21 cellular contexts compared by ENCODE assay signal in genomic region chr5:80208337-80208736, GRCh38. TPM values are rescaled to one million over a fixed set of nuclear protein-coding genes. Genes with fewer than 3 reads are reported as not detected.
DNase-seq lines count a peak whose midpoint lies in the region; ATAC-seq, FAIRE-seq and TF ChIP-seq lines count a peak whose summit lies in the region.
"Had no signal": no experiment of that assay in that cellular context is flagged by ENCODE, and none has a peak within 500 bp of the region (broad histone marks: within the 10 kb centered on the region; RNA-seq: fewer than 3 reads in every experiment).

No MANE protein-coding gene starts in this region.

- no peaks in the 10 kb centered on the region for H3K9me3 Mint-ChIP-seq in activated T-cell treated with anti-CD3 and anti-CD28 coated beads, Interleukin-2, amount 50 U/mL, for 24 hours
- no peaks in the 10 kb centered on the region for H3K9me3 Mint-ChIP-seq in activated T-cell treated with anti-CD3 and anti-CD28 coated beads, Interleukin-2, amount 50 U/mL, for 4 hours
- H3K9me3 Mint-ChIP-seq in endothelial cell (ENCODE audit: unreplicated experiment): no peaks in the 10 kb centered on the region

- intact Hi-C loops in kidney (cut with DNase I): no loop called here

- H3K27ac ChIP-seq in SU-DHL-6 (ENCODE audit: low read depth, low read length) (peak overlapping the region; percentile 21; the same call in 1 of the 2 replicates), kidney (ENCODE audit: low read depth in 2 of 2, low read length in 2 of 2) (no peak overlapping the region)
- H3K27ac ChIP-seq: A549, BLaER1, WERI-Rb-1 had no signal

- H3K4me3 Mint-ChIP-seq in activated T-cell treated with anti-CD3 and anti-CD28 coated beads, Interleukin-2, amount 50 U/mL, for 24 hours: no peak overlapping the region
- H3K4me3 Mint-ChIP-seq in activated T-cell treated with anti-CD3 and anti-CD28 coated beads, Interleukin-2, amount 50 U/mL, for 4 hours: no peak overlapping the region
- peak overlapping the region; percentile 50 for H3K4me3 Mint-ChIP-seq in endothelial cell (ENCODE audit: unreplicated experiment)

- peaks cover 91% of the 10 kb centered on the region for H3K4me1 Mint-ChIP-seq in activated T-cell treated with anti-CD3 and anti-CD28 coated beads, Interleukin-2, amount 50 U/mL, for 24 hours (ENCODE audit: low read depth)
- H3K4me1 Mint-ChIP-seq in activated T-cell treated with anti-CD3 and anti-CD28 coated beads, Interleukin-2, amount 50 U/mL, for 4 hours (ENCODE audit: low read depth): peaks cover 94% of the 10 kb centered on the region
- H3K4me1 Mint-ChIP-seq in endothelial cell (ENCODE audit: unreplicated experiment): peaks cover 51% of the 10 kb centered on the region

- FAIRE-seq in kidney (lab: Jason Lieb, UNC): no peak
- FAIRE-seq: A549, endothelial cell of umbilical vein, H54, K562 had no signal

- H3K9ac ChIP-seq in SU-DHL-6 (ENCODE audit: low read length) (no peak overlapping the region), kidney (ENCODE audit: low read length in 2 of 2) (no peak overlapping the region)
- H3K9ac ChIP-seq: BLaER1 had no signal

- H3K79me2 ChIP-seq in SU-DHL-6 (ENCODE audit: insufficient read depth, low read length): peaks cover 100% of the 10 kb centered on the region

- H3K9me3 ChIP-seq in SU-DHL-6 (ENCODE audit: insufficient read depth, low read length) (no peaks in the 10 kb centered on the region), kidney (ENCODE audit: control insufficient read depth in 1 of 2, low read length in 2 of 2) (no peaks in the 10 kb centered on the region)
- H3K9me3 ChIP-seq: A549 had no signal

- H2AFZ ChIP-seq in SU-DHL-6 (ENCODE audit: low read depth, low read length, severe bottlenecking): no peak overlapping the region

- peaks cover 34% of the 10 kb centered on the region for H3K36me3 Mint-ChIP-seq in activated T-cell treated with anti-CD3 and anti-CD28 coated beads, Interleukin-2, amount 50 U/mL, for 24 hours (ENCODE audit: low read depth)
- peaks cover 15% of the 10 kb centered on the region for H3K36me3 Mint-ChIP-seq in activated T-cell treated with anti-CD3 and anti-CD28 coated beads, Interleukin-2, amount 50 U/mL, for 4 hours (ENCODE audit: insufficient read depth)
- peaks cover 18% of the 10 kb centered on the region for H3K36me3 Mint-ChIP-seq in endothelial cell (ENCODE audit: low read depth, unreplicated experiment)

- ATAC-seq in activated T-cell treated with anti-CD3 and anti-CD28 coated beads, Interleukin-2, amount 50 U/mL, for 4 hours: no peak
- ATAC-seq: A549, heart left ventricle, K562, left ventricle myocardium superior, right cardiac atrium had no signal

- H3F3A ChIP-seq in SU-DHL-6 (ENCODE audit: insufficient read depth): peaks cover 12% of the 10 kb centered on the region; the same call in 1 of the 2 replicates

- no peak for DNase-seq in activated T-cell treated with anti-CD3 and anti-CD28 coated beads, Interleukin-2, amount 50 U/mL, for 24 hours
- DNase-seq in activated T-cell treated with anti-CD3 and anti-CD28 coated beads, Interleukin-2, amount 50 U/mL, for 4 hours: no peak
- DNase-seq in endothelial cell (ENCODE audit: low spot score): no peak
- DNase-seq in pons (ENCODE audit: low spot score): peak; percentile 61
- no peak for DNase-seq in OCI-M2 (lab: John Stamatoyannopoulos, UW; ENCODE audit: unreplicated experiment)
- no peak for DNase-seq in kidney
- no peak for DNase-seq in occipital lobe (lab: John Stamatoyannopoulos, UW)
- DNase-seq: activated CD4-positive, alpha-beta T cell treated with anti-CD3 and anti-CD28 coated beads, Interleukin-2, amount 50 U/mL, for 48 hours; activated T-cell treated with anti-CD3 and anti-CD28 coated beads, Interleukin-2, amount 50 U/mL, for 48 hours; heart left ventricle; left ventricle myocardium superior; NCI-H1694 treated with DMSO at 0.1 percent for 48 hours; right cardiac atrium; SHP77; WERI-Rb-1 had no signal

- H3K27ac Mint-ChIP-seq in activated T-cell treated with anti-CD3 and anti-CD28 coated beads, Interleukin-2, amount 50 U/mL, for 24 hours: peak overlapping the region; percentile 86
- H3K27ac Mint-ChIP-seq in endothelial cell (ENCODE audit: unreplicated experiment): no peak overlapping the region

- H3K4me1 ChIP-seq in kidney (ENCODE audit: control insufficient read depth in 1 of 2, insufficient read depth in 1 of 2, low read depth in 1 of 2, low read length in 2 of 2): peaks cover 0 to under 1% of the 10 kb centered on the region in 2 donors
- H3K4me1 ChIP-seq: A549 had no signal

- H3K36me3 ChIP-seq in SU-DHL-6 (ENCODE audit: low read length) (peaks cover 40% of the 10 kb centered on the region; the same call in 1 of the 2 replicates), kidney (ENCODE audit: control insufficient read depth in 1 of 2, insufficient read depth in 2 of 2, low read length in 2 of 2) (peaks cover 0 to 2% of the 10 kb centered on the region in 2 donors)
- H3K36me3 ChIP-seq: heart left ventricle, WERI-Rb-1 had no signal

- no peaks in the 10 kb centered on the region for H3K9me2 ChIP-seq in SU-DHL-6 (replicated peaks; ENCODE audit: insufficient read depth, low read length)

- H3K27me3 ChIP-seq in SU-DHL-6 (ENCODE audit: low read length): no peaks in the 10 kb centered on the region
- H3K27me3 ChIP-seq: BLaER1, heart left ventricle had no signal

- no peak overlapping the region for H3K4me3 ChIP-seq in SU-DHL-6 (ENCODE audit: insufficient read depth, low read length, poor library complexity, severe bottlenecking)
- no peak overlapping the region for H3K4me3 ChIP-seq in kidney (ENCODE audit: low read length in 2 of 2)
- H3K4me3 ChIP-seq: A549, BLaER1, heart left ventricle, K562 had no signal

- TF ChIP-seq CTCF in SU-DHL-6 (IDR thresholded peaks at IDR 0.05; ENCODE audit: insufficient read depth, low read length, poor library complexity, severe bottlenecking) (no peak), endothelial cell (IDR thresholded peaks at IDR 0.05; ENCODE audit: unreplicated experiment) (no peak), kidney (IDR thresholded peaks at IDR 0.05; ENCODE audit: borderline replicate concordance, extremely low read depth, insufficient read depth) (no peak)

- peaks cover 4% of the 10 kb centered on the region for H4K20me1 ChIP-seq in SU-DHL-6 (ENCODE audit: low read depth, low read length)

- no peaks in the 10 kb centered on the region for H3K27me3 Mint-ChIP-seq in activated T-cell treated with anti-CD3 and anti-CD28 coated beads, Interleukin-2, amount 50 U/mL, for 24 hours
- no peaks in the 10 kb centered on the region for H3K27me3 Mint-ChIP-seq in activated T-cell treated with anti-CD3 and anti-CD28 coated beads, Interleukin-2, amount 50 U/mL, for 4 hours (ENCODE audit: low read depth)
- peaks cover 6% of the 10 kb centered on the region for H3K27me3 Mint-ChIP-seq in endothelial cell (ENCODE audit: unreplicated experiment)

- no peak overlapping the region for H3K4me2 ChIP-seq in SU-DHL-6 (ENCODE audit: low read depth, low read length, poor library complexity, severe bottlenecking)
- H3K4me2 ChIP-seq: A549, BLaER1 had no signal

RNA-seq across cellular contexts. Expression of gene SERINC5, which starts 47.5 kb away (rescaled TPM):
- 10 to 100 TPM; 18.0 to 21.5 (median 21.1) TPM for total RNA-seq in activated T-cell treated with anti-CD3 and anti-CD28 coated beads, Interleukin-2, amount 50 U/mL, for 4 hours
- total RNA-seq in endothelial cell (ENCODE audit: unreplicated experiment): 122 TPM
- 23.8 TPM for total RNA-seq in kidney
- 3.9 TPM for polyA plus RNA-seq in kidney (ENCODE audit: insufficient read depth, low read depth, low replicate concordance)
- 60.8 TPM for total RNA-seq in occipital lobe
